Comparison of ENCODE assay signal across 1 cellular context in the genomic region with DNA sequence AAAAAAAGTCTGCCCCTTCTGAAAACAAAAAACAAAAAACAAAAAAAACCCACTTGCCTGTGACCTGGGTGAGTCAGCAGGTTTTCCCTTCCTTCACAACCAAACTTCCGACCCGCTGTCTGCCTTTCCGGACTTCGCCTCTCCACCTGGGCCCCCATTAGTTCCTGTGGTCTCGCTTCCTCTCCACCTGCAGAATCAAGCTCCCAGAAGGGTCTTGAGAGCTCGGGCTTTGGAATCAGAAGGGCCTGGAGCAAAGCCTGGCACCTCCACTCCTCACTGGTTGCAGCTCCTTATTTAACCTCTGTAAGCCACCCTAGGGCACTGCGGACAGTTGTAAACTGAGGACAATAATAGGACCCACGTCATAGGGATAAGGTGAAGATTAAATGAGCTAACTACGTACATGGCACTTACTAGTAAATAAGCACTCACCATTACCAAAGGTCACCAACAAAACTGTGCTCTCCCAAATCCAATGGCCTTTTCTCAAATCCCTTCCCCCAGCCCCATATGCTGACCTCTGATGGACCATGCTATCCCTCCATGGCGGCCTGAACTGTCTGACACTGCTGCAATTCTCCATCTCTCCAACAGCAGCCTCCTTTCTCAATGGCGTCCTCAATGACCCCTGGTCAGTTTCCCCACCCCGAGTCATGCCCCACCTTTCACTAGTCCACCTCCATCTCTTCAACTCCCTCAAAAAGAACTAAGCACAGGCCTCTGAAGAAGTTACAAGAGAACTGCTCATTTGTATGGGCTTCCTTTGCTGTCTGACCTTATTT.
TF ChIP-seq lines count a peak whose summit lies in the region.

No MANE protein-coding gene starts in this region.

TF ChIP-seq in GM12878, 131 proteins besides CTCF, POLR2A, EP300 and RAD21 (continued from another document):
- TF ChIP-seq CREB1 (IDR thresholded peaks at IDR 0.05; ENCODE audit: low read depth) (no peak), ZNF384 (IDR thresholded peaks at IDR 0.05; ENCODE audit: borderline replicate concordance, low read depth, low read length) (peak; percentile 42; the same call in 1 of the 2 replicates), EED (IDR thresholded peaks at IDR 0.05; ENCODE audit: low read depth) (peak; percentile 90), TCF3 (IDR thresholded peaks at IDR 0.05; ENCODE audit: borderline replicate concordance, insufficient read depth, low read depth, low read length) (peak; percentile 52; the same call in 1 of the 2 replicates), NR2C1 (IDR thresholded peaks at IDR 0.05) (no peak), JUNB (IDR thresholded peaks at IDR 0.05) (peak; percentile 45; the same call in 1 of the 2 replicates)
- TF ChIP-seq, protein P1, sequence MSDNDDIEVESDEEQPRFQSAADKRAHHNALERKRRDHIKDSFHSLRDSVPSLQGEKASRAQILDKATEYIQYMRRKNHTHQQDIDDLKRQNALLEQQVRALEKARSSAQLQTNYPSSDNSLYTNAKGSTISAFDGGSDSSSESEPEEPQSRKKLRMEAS (IDR thresholded peaks at IDR 0.05; ENCODE audit: low read depth, low read length) = no peak
